Comparison of ENCODE assay signal across 1 cellular context in the genomic region with DNA sequence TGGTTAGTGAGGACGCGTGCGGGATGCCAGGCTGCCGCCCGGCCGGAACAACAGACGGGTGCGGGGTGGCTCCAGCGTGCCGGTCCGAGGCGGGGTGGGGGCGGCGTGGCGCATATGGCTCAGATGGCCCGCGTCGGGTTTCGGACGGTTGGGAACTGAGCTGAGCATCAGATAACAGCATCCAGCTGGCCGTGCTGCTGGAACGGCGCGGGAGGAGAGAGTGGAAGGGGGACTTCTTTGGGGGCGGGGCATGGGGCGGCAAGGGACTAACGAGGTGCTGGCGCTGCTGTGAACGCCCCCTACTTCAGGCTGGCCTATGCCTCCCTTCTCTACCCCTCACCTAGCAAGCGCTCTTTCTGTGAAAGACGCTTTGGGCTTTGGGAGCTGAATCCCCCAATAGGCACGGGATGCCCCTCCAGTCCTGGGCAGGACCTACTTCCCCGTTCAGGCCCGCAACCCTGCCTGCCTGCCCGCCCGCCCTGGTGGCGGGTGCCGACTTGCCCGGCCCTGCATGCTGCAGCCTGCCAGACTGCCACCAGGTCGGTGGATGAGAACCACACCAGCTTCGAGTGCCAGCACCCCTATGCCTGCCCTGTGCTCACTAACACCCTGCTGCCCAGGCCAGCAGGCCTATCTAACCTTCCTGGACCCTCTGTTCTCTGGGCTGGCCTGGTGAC.
TF ChIP-seq lines count a peak whose summit lies in the region.

No MANE protein-coding gene starts in this region.

TF ChIP-seq in WTC11, 78 proteins besides CTCF, POLR2A, EP300 and RAD21 (continued from another document):
- TF ChIP-seq, protein P1, sequence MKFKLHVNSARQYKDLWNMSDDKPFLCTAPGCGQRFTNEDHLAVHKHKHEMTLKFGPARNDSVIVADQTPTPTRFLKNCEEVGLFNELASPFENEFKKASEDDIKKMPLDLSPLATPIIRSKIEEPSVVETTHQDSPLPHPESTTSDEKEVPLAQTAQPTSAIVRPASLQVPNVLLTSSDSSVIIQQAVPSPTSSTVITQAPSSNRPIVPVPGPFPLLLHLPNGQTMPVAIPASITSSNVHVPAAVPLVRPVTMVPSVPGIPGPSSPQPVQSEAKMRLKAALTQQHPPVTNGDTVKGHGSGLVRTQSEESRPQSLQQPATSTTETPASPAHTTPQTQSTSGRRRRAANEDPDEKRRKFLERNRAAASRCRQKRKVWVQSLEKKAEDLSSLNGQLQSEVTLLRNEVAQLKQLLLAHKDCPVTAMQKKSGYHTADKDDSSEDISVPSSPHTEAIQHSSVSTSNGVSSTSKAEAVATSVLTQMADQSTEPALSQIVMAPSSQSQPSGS (CRISPR knock-in tag; IDR thresholded peaks at IDR 0.05; ENCODE audit: borderline replicate concordance, low read depth) = no peak
- no peak for TF ChIP-seq IRF2 (CRISPR knock-in tag; IDR thresholded peaks at IDR 0.05; ENCODE audit: borderline replicate concordance, low read depth)
- no peak for TF ChIP-seq TEAD4 (CRISPR knock-in tag; IDR thresholded peaks at IDR 0.05)
- TF ChIP-seq, protein P2, sequence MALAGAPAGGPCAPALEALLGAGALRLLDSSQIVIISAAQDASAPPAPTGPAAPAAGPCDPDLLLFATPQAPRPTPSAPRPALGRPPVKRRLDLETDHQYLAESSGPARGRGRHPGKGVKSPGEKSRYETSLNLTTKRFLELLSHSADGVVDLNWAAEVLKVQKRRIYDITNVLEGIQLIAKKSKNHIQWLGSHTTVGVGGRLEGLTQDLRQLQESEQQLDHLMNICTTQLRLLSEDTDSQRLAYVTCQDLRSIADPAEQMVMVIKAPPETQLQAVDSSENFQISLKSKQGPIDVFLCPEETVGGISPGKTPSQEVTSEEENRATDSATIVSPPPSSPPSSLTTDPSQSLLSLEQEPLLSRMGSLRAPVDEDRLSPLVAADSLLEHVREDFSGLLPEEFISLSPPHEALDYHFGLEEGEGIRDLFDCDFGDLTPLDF (CRISPR knock-in tag; IDR thresholded peaks at IDR 0.05) = no peak
- TF ChIP-seq RORB (CRISPR knock-in tag; IDR thresholded peaks at IDR 0.05) = no peak
